In the genomic region with DNA sequence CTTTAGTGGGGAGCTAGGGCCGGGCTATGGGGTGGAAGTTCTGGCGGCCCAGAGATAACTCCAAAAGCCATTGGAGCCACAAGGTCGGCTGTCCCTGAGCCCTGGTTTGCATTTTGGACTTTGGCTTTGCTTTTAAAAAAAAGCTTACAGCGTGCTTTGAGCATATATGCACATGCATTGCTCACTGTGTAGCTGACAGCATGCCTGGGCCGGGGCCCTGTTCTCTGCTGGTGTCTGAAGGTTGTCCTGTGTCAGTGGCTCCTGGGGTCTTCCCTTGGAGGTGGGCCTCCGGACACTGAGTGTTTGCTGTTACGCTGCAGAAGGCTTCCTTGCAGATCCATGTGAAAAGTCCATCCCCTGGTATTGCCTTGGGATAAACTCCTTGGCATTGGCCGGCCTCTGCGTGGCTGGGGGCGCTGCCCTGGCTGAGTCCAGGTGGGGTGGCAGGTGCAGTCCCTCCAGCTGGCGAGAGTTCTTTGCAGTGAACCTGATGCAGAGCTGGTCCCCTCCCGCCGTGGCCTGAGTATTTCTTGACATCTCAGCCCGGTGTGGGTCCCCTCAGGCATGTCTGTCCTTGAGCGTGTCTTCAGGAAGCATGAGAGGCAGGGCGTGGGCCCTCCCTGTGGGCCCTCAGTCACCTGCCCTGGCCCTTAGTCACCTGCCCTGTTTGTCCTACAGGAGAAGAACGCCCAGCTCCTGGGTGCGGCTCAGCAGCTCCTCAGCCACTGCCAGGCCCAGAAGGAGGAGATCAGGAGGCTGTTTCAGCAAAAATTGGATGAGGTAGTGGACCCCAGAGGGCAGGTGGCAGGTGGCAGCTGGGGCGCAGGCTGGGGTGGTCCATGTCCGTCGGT, we compare ENCODE assay signal across 1 cellular context.
TF ChIP-seq lines count a peak whose summit lies in the region.

No MANE protein-coding gene starts in this region.

TF ChIP-seq in HepG2, 621 proteins besides CTCF, POLR2A, EP300 and RAD21 (continues in another document):
- TF ChIP-seq ZNF263 (CRISPR knock-in tag; IDR thresholded peaks at IDR 0.05), result peak; percentile 79
- TF ChIP-seq NBN (conservative IDR thresholded peaks at IDR 0.05), result no peak
- peak; percentile 81 for TF ChIP-seq ZBTB7B (CRISPR knock-in tag; IDR thresholded peaks at IDR 0.05)
- TF ChIP-seq, protein P1, sequence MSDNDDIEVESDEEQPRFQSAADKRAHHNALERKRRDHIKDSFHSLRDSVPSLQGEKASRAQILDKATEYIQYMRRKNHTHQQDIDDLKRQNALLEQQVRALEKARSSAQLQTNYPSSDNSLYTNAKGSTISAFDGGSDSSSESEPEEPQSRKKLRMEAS (IDR thresholded peaks at IDR 0.05), result peak; percentile 98
- no peak for TF ChIP-seq ZNF101 (CRISPR knock-in tag; IDR thresholded peaks at IDR 0.05; ENCODE audit: borderline replicate concordance, low read depth)
- TF ChIP-seq MBD4 (IDR thresholded peaks at IDR 0.05; ENCODE audit: borderline replicate concordance, low read length), result no peak
- no peak for TF ChIP-seq NFE2L2 (IDR thresholded peaks at IDR 0.05; ENCODE audit: low read length)
- peak; percentile 66; the same call in 1 of the 2 replicates for TF ChIP-seq DMAP1 (CRISPR knock-in tag; IDR thresholded peaks at IDR 0.05)
- peak; percentile 68; the same call in 1 of the 2 replicates for TF ChIP-seq MAF1 (CRISPR knock-in tag; IDR thresholded peaks at IDR 0.05; ENCODE audit: borderline replicate concordance)
- TF ChIP-seq, protein P2, sequence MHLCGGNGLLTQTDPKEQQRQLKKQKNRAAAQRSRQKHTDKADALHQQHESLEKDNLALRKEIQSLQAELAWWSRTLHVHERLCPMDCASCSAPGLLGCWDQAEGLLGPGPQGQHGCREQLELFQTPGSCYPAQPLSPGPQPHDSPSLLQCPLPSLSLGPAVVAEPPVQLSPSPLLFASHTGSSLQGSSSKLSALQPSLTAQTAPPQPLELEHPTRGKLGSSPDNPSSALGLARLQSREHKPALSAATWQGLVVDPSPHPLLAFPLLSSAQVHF (CRISPR knock-in tag; IDR thresholded peaks at IDR 0.05), result no peak
- no peak for TF ChIP-seq ZFP36 (IDR thresholded peaks at IDR 0.05; ENCODE audit: borderline replicate concordance, low read depth, low read length, partially characterized antibody)
- TF ChIP-seq MED8 (CRISPR knock-in tag; IDR thresholded peaks at IDR 0.05; ENCODE audit: insufficient replicate concordance), result peak; percentile 48
- TF ChIP-seq ZNF577 (CRISPR knock-in tag; IDR thresholded peaks at IDR 0.05; ENCODE audit: borderline replicate concordance, low read depth), result no peak
- peak; percentile 96 for TF ChIP-seq HNF4A (CRISPR knock-in tag; IDR thresholded peaks at IDR 0.05)
- TF ChIP-seq, protein P3, sequence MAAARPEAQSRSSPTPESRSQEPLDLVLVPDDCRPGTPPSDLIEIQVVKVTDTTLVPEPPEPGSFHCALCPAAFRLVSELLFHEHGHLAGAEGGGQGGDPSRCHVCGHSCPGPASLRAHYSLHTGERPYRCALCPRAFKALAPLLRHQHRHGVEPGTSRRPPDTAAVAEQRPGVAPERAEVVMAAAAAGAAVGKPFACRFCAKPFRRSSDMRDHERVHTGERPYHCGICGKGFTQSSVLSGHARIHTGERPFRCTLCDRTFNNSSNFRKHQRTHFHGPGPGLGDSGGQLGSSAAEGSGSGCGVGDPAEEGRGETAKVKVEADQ (CRISPR knock-in tag; IDR thresholded peaks at IDR 0.05; ENCODE audit: borderline replicate concordance), result no peak; the same call in 1 of the 2 replicates
- TF ChIP-seq, protein P4, sequence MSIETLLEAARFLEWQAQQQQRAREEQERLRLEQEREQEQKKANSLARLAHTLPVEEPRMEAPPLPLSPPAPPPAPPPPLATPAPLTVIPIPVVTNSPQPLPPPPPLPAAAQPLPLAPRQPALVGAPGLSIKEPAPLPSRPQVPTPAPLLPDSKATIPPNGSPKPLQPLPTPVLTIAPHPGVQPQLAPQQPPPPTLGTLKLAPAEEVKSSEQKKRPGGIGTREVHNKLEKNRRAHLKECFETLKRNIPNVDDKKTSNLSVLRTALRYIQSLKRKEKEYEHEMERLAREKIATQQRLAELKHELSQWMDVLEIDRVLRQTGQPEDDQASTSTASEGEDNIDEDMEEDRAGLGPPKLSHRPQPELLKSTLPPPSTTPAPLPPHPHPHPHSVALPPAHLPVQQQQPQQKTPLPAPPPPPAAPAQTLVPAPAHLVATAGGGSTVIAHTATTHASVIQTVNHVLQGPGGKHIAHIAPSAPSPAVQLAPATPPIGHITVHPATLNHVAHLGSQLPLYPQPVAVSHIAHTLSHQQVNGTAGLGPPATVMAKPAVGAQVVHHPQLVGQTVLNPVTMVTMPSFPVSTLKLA (IDR thresholded peaks at IDR 0.05), result peak; percentile 46
- TF ChIP-seq, protein P5, sequence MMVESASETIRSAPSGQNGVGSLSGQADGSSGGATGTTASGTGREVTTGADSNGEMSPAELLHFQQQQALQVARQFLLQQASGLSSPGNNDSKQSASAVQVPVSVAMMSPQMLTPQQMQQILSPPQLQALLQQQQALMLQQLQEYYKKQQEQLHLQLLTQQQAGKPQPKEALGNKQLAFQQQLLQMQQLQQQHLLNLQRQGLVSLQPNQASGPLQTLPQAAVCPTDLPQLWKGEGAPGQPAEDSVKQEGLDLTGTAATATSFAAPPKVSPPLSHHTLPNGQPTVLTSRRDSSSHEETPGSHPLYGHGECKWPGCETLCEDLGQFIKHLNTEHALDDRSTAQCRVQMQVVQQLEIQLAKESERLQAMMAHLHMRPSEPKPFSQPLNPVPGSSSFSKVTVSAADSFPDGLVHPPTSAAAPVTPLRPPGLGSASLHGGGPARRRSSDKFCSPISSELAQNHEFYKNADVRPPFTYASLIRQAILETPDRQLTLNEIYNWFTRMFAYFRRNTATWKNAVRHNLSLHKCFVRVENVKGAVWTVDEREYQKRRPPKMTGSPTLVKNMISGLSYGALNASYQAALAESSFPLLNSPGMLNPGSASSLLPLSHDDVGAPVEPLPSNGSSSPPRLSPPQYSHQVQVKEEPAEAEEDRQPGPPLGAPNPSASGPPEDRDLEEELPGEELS (CRISPR knock-in tag; IDR thresholded peaks at IDR 0.05), result peak; percentile 62
- TF ChIP-seq, protein P6, sequence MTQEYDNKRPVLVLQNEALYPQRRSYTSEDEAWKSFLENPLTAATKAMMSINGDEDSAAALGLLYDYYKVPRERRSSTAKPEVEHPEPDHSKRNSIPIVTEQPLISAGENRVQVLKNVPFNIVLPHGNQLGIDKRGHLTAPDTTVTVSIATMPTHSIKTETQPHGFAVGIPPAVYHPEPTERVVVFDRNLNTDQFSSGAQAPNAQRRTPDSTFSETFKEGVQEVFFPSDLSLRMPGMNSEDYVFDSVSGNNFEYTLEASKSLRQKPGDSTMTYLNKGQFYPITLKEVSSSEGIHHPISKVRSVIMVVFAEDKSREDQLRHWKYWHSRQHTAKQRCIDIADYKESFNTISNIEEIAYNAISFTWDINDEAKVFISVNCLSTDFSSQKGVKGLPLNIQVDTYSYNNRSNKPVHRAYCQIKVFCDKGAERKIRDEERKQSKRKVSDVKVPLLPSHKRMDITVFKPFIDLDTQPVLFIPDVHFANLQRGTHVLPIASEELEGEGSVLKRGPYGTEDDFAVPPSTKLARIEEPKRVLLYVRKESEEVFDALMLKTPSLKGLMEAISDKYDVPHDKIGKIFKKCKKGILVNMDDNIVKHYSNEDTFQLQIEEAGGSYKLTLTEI (CRISPR knock-in tag; conservative IDR thresholded peaks at IDR 0.05), result no peak
- TF ChIP-seq TEAD2 (CRISPR knock-in tag; IDR thresholded peaks at IDR 0.05), result peak; percentile 93
- TF ChIP-seq STAT5B (CRISPR knock-in tag; IDR thresholded peaks at IDR 0.05), result no peak
- TF ChIP-seq SRSF4 (IDR thresholded peaks at IDR 0.05; ENCODE audit: low read depth, low read length, poor library complexity, severe bottlenecking), result no peak
- no peak for TF ChIP-seq EHMT2 (IDR thresholded peaks at IDR 0.05; ENCODE audit: borderline replicate concordance, low read depth, low read length)
- no peak for TF ChIP-seq ZNF776 (CRISPR knock-in tag; IDR thresholded peaks at IDR 0.05)
- TF ChIP-seq, protein P7, sequence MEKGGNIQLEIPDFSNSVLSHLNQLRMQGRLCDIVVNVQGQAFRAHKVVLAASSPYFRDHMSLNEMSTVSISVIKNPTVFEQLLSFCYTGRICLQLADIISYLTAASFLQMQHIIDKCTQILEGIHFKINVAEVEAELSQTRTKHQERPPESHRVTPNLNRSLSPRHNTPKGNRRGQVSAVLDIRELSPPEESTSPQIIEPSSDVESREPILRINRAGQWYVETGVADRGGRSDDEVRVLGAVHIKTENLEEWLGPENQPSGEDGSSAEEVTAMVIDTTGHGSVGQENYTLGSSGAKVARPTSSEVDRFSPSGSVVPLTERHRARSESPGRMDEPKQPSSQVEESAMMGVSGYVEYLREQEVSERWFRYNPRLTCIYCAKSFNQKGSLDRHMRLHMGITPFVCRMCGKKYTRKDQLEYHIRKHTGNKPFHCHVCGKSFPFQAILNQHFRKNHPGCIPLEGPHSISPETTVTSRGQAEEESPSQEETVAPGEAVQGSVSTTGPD (CRISPR knock-in tag; IDR thresholded peaks at IDR 0.05), result peak; percentile 69; the same call in 1 of the 2 replicates
- TF ChIP-seq MTF1 (CRISPR knock-in tag; IDR thresholded peaks at IDR 0.05), result peak; percentile 81
- TF ChIP-seq ZNF788 (CRISPR knock-in tag; IDR thresholded peaks at IDR 0.05; ENCODE audit: borderline replicate concordance), result 0 out of 2 replicates have a peak, but pooled peaks have one; percentile 8
- 0 out of 2 replicates have a peak, but pooled peaks have one; percentile 52 for TF ChIP-seq EEA1 (CRISPR knock-in tag; IDR thresholded peaks at IDR 0.05; ENCODE audit: borderline replicate concordance)
- TF ChIP-seq GTF2F1 (IDR thresholded peaks at IDR 0.05; ENCODE audit: low read length), result no peak
- TF ChIP-seq, protein P8, sequence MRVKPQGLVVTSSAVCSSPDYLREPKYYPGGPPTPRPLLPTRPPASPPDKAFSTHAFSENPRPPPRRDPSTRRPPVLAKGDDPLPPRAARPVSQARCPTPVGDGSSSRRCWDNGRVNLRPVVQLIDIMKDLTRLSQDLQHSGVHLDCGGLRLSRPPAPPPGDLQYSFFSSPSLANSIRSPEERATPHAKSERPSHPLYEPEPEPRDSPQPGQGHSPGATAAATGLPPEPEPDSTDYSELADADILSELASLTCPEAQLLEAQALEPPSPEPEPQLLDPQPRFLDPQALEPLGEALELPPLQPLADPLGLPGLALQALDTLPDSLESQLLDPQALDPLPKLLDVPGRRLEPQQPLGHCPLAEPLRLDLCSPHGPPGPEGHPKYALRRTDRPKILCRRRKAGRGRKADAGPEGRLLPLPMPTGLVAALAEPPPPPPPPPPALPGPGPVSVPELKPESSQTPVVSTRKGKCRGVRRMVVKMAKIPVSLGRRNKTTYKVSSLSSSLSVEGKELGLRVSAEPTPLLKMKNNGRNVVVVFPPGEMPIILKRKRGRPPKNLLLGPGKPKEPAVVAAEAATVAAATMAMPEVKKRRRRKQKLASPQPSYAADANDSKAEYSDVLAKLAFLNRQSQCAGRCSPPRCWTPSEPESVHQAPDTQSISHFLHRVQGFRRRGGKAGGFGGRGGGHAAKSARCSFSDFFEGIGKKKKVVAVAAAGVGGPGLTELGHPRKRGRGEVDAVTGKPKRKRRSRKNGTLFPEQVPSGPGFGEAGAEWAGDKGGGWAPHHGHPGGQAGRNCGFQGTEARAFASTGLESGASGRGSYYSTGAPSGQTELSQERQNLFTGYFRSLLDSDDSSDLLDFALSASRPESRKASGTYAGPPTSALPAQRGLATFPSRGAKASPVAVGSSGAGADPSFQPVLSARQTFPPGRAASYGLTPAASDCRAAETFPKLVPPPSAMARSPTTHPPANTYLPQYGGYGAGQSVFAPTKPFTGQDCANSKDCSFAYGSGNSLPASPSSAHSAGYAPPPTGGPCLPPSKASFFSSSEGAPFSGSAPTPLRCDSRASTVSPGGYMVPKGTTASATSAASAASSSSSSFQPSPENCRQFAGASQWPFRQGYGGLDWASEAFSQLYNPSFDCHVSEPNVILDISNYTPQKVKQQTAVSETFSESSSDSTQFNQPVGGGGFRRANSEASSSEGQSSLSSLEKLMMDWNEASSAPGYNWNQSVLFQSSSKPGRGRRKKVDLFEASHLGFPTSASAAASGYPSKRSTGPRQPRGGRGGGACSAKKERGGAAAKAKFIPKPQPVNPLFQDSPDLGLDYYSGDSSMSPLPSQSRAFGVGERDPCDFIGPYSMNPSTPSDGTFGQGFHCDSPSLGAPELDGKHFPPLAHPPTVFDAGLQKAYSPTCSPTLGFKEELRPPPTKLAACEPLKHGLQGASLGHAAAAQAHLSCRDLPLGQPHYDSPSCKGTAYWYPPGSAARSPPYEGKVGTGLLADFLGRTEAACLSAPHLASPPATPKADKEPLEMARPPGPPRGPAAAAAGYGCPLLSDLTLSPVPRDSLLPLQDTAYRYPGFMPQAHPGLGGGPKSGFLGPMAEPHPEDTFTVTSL (CRISPR knock-in tag; IDR thresholded peaks at IDR 0.05; ENCODE audit: borderline replicate concordance), result no peak; the same call in none of the 2 replicates
- TF ChIP-seq, protein P9, sequence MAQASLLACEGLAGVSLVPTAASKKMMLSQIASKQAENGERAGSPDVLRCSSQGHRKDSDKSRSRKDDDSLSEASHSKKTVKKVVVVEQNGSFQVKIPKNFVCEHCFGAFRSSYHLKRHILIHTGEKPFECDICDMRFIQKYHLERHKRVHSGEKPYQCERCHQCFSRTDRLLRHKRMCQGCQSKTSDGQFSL (CRISPR knock-in tag; IDR thresholded peaks at IDR 0.05), result 0 out of 2 replicates have a peak, but pooled peaks have one; percentile 34
- TF ChIP-seq SIX1 (CRISPR knock-in tag; IDR thresholded peaks at IDR 0.05; ENCODE audit: borderline replicate concordance), result no peak
- peak; percentile 63; the same call in 1 of the 2 replicates for TF ChIP-seq NCOR1 (IDR thresholded peaks at IDR 0.05; ENCODE audit: borderline replicate concordance, low read length)
- TF ChIP-seq ISX (CRISPR knock-in tag; conservative IDR thresholded peaks at IDR 0.05), result peak; percentile 92; the same call in 1 of the 2 replicates
- peak; percentile 41; the same call in 1 of the 2 replicates for TF ChIP-seq CEBPG (CRISPR knock-in tag; IDR thresholded peaks at IDR 0.05)
- no peak; the same call in 1 of the 2 replicates for TF ChIP-seq ZNF83 (CRISPR knock-in tag; IDR thresholded peaks at IDR 0.05; ENCODE audit: borderline replicate concordance)
- TF ChIP-seq, protein P10, sequence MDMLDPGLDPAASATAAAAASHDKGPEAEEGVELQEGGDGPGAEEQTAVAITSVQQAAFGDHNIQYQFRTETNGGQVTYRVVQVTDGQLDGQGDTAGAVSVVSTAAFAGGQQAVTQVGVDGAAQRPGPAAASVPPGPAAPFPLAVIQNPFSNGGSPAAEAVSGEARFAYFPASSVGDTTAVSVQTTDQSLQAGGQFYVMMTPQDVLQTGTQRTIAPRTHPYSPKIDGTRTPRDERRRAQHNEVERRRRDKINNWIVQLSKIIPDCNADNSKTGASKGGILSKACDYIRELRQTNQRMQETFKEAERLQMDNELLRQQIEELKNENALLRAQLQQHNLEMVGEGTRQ (IDR thresholded peaks at IDR 0.05; ENCODE audit: low read depth, low read length), result no peak
- TF ChIP-seq, protein P10 (CRISPR knock-in tag; IDR thresholded peaks at IDR 0.05; ENCODE audit: borderline replicate concordance), result no peak
- no peak for TF ChIP-seq KLF13 (CRISPR knock-in tag; IDR thresholded peaks at IDR 0.05)
- no peak for TF ChIP-seq NFATC3 (CRISPR knock-in tag; IDR thresholded peaks at IDR 0.05)
- TF ChIP-seq ZNF224 (CRISPR knock-in tag; IDR thresholded peaks at IDR 0.05), result peak; percentile 97; the same call in 1 of the 2 replicates
- peak; percentile 78; the same call in 1 of the 2 replicates for TF ChIP-seq PITX1 (CRISPR knock-in tag; IDR thresholded peaks at IDR 0.05)
- TF ChIP-seq ATF7 (IDR thresholded peaks at IDR 0.05), result no peak
- no peak; the same call in 1 of the 2 replicates for TF ChIP-seq ATF7 (CRISPR knock-in tag; IDR thresholded peaks at IDR 0.05)
